In the genomic region with DNA sequence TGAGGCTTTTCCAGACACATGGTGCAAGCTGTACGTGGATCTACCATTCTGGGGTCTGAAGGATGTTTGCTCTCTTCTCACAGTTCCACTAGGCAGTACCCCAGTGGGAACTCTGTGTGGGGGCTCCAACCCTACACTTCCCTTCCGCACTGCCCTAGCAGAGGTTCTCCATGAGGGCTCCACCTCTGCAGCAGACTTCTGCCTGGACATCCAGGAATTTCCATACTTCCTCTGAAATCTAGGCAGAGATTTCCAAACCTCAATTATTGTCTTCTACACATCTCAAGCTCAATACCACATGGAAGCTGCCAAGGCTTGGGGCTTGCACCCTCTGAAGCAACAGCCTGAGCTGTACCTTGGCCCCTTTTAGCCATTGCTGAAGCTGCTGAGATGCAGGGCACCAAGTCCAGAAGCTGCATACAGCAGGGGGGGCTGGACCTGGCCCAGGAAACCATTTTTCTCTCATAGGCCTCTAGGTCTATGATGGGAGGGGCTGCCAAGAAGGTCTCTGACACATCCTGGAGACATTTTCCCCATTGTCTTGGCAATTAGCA, we compare ENCODE assay signal across 19 cellular contexts.
"Had no signal": no experiment of that assay in that cellular context is flagged by ENCODE, and none has a peak within 500 bp of the region (broad histone marks: within the 10 kb centered on the region; RNA-seq: fewer than 3 reads in every experiment).

No MANE protein-coding gene starts in this region.

- H3K9me3 ChIP-seq: prostate gland, uterus had no signal

- H3K27ac ChIP-seq: heart left ventricle, parathyroid adenoma, prostate gland, spleen, tibial artery, upper lobe of left lung, uterus had no signal

- H3K4me1 ChIP-seq: prostate gland, tibial artery, upper lobe of left lung, uterus had no signal

- DNase-seq: effector CD8-positive, alpha-beta T cell; heart left ventricle; hippocampal formation; kidney glomerular epithelial cell; naive thymus-derived CD4-positive, alpha-beta T cell; nephron progenitor cell; spleen; stimulated activated CD4-positive, alpha-beta T cell treated with anti-CD3 and anti-CD28 coated beads, Interleukin-15, amount 100 ng/mL, for 24 hours; stimulated activated CD4-positive, alpha-beta T cell treated with anti-CD3 and anti-CD28 coated beads, Interleukin-1b, Interleukin-23, amount 100 ng/mL, for 48 hours; stimulated activated CD4-positive, alpha-beta T cell treated with anti-CD3 and anti-CD28 coated beads, Interleukin-4, amount 100 ng/mL, for 24 hours; tibial artery; upper lobe of left lung; uterus had no signal

- H3K36me3 ChIP-seq: heart left ventricle, prostate gland, upper lobe of left lung, uterus had no signal

- H3K4me3 ChIP-seq: heart left ventricle, prostate gland, spleen, tibial artery, upper lobe of left lung, uterus had no signal

- H3K27ac Mint-ChIP-seq: naive thymus-derived CD4-positive, alpha-beta T cell; nephron progenitor cell; stimulated activated memory B cell treated with anti-CD40 and anti-IgM and Interleukin-4, amounts not matched to agents 10 μg/mL and 1 μg/mL and 100 μg/mL, for 72 hours; stimulated activated naive CD8-positive, alpha-beta T cell treated with anti-CD3 and anti-CD28 coated beads, Interleukin-15, Interleukin-2, amounts not matched to agents 100 ng/mL and 50 ng/mL, for 24 hours had no signal

- H3K4me1 Mint-ChIP-seq: nephron progenitor cell had no signal

- H3K27me3 Mint-ChIP-seq: naive thymus-derived CD4-positive, alpha-beta T cell; stimulated activated memory B cell treated with anti-CD40 and anti-IgM and Interleukin-4, amounts not matched to agents 10 μg/mL and 1 μg/mL and 100 μg/mL, for 72 hours; stimulated activated naive CD8-positive, alpha-beta T cell treated with anti-CD3 and anti-CD28 coated beads, Interleukin-15, Interleukin-2, amounts not matched to agents 100 ng/mL and 50 ng/mL, for 24 hours had no signal

- H3K4me3 Mint-ChIP-seq: nephron progenitor cell; stimulated activated memory B cell treated with anti-CD40 and anti-IgM and Interleukin-4, amounts not matched to agents 10 μg/mL and 1 μg/mL and 100 μg/mL, for 72 hours; stimulated activated naive CD8-positive, alpha-beta T cell treated with anti-CD3 and anti-CD28 coated beads, Interleukin-15, Interleukin-2, amounts not matched to agents 100 ng/mL and 50 ng/mL, for 24 hours had no signal

- ATAC-seq: esophagus mucosa; heart left ventricle; naive thymus-derived CD4-positive, alpha-beta T cell; sciatic nerve; stimulated activated memory B cell treated with anti-CD40 and anti-IgM and Interleukin-4, amounts not matched to agents 10 μg/mL and 1 μg/mL and 100 μg/mL, for 72 hours had no signal
